Comparison of ENCODE assay signal across 1 cellular context in genomic region chr11:66886317-66886588, GRCh38.
TF ChIP-seq lines count a peak whose summit lies in the region.

No MANE protein-coding gene starts in this region.

TF ChIP-seq in HCT116, 20 proteins besides CTCF, POLR2A, EP300 and RAD21:
- no peak for TF ChIP-seq CBX3 (IDR thresholded peaks at IDR 0.05; ENCODE audit: low read depth)
- TF ChIP-seq FOSL1 (IDR thresholded peaks at IDR 0.05; ENCODE audit: low read depth) = no peak
- TF ChIP-seq REST (IDR thresholded peaks at IDR 0.05; ENCODE audit: low read depth) = no peak
- no peak for TF ChIP-seq POLR2AphosphoS5 (IDR thresholded peaks at IDR 0.05; ENCODE audit: low read depth, low read length)
- TF ChIP-seq EZH2 (IDR thresholded peaks at IDR 0.05) = no peak
- TF ChIP-seq SRF (IDR thresholded peaks at IDR 0.05; ENCODE audit: low read depth) = no peak
- no peak for TF ChIP-seq EZH2phosphoT487 (IDR thresholded peaks at IDR 0.05; ENCODE audit: borderline replicate concordance)
- no peak for TF ChIP-seq ZNF274 (IDR thresholded peaks at IDR 0.05; ENCODE audit: low read depth, low read length)
- no peak for TF ChIP-seq SIN3A (IDR thresholded peaks at IDR 0.05; ENCODE audit: low read depth)
- TF ChIP-seq TCF7L2 (IDR thresholded peaks at IDR 0.05; ENCODE audit: borderline replicate concordance, extremely low read depth, insufficient read depth, insufficient read length) = no peak
- TF ChIP-seq CEBPB (IDR thresholded peaks at IDR 0.05; ENCODE audit: low read depth) = no peak
TF ChIP-seq in HCT116: peak in this region for 0.
